ENCODE assay signal across 16 cellular contexts in the genomic region with DNA sequence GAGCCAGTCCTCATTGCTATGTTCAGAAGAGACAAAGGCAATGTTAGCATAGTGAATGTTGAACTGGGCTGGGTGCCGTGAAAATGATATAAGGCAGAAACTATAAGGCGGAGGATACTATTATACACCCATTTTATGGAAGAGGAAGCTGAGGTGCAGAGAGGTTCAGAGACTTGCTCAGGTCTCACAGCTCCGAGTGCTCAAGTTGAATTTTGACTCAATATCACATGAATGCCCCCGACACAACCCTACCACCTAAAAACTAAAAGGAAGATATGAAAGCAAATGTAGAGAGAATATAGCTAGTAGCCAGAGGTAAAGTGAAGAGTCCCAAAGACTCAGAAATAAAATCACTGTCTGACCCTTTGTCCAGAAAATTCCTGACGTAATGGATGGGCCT. TPM values are rescaled to one million over a fixed set of nuclear protein-coding genes. Genes with fewer than 3 reads are reported as not detected.
DNase-seq lines count a peak whose midpoint lies in the region; ATAC-seq and TF ChIP-seq lines count a peak whose summit lies in the region.
"Had no signal": no experiment of that assay in that cellular context is flagged by ENCODE, and none has a peak within 500 bp of the region (broad histone marks: within the 10 kb centered on the region; RNA-seq: fewer than 3 reads in every experiment).

No MANE protein-coding gene starts in this region.

- peak overlapping the region; percentile 47 for H3K4me2 ChIP-seq in SU-DHL-6 (ENCODE audit: low read depth, low read length, poor library complexity, severe bottlenecking)

- peak overlapping the region; percentile 46 for H3K9ac ChIP-seq in SU-DHL-6 (ENCODE audit: low read length)

- no peak overlapping the region for H3K4me3 Mint-ChIP-seq in activated naive CD4-positive, alpha-beta T cell treated with anti-CD3 and anti-CD28 coated beads, Interleukin-2, amount 10 ng/mL, durations not matched to agents 7 days and 5 days
- peak overlapping the region; percentile 59 for H3K4me3 Mint-ChIP-seq in central memory CD8-positive, alpha-beta T cell
- H3K4me3 Mint-ChIP-seq in stimulated activated naive B cell treated with anti-CD40 and anti-IgM and Interleukin-4, amounts not matched to agents 10 μg/mL and 1 μg/mL and 100 μg/mL, for 72 hours, result peak overlapping the region; percentile 39 to 69
- H3K4me3 Mint-ChIP-seq: HFFc6 had no signal

- TF ChIP-seq CTCF in SU-DHL-6 (IDR thresholded peaks at IDR 0.05; ENCODE audit: insufficient read depth, low read length, poor library complexity, severe bottlenecking), result no peak
- no peak for TF ChIP-seq CTCF in ascending aorta (IDR thresholded peaks at IDR 0.05)

- H3K4me3 ChIP-seq in SU-DHL-6 (ENCODE audit: insufficient read depth, low read length, poor library complexity, severe bottlenecking) (no peak overlapping the region), ascending aorta (no peak overlapping the region)
- H3K4me3 ChIP-seq: MG63 had no signal

- peaks cover 71% of the 10 kb centered on the region for H3K79me2 ChIP-seq in SU-DHL-6 (ENCODE audit: insufficient read depth, low read length)

- H3K4me1 ChIP-seq in ascending aorta, result no peaks in the 10 kb centered on the region

- peaks cover 58% of the 10 kb centered on the region for H3K4me1 Mint-ChIP-seq in activated naive CD4-positive, alpha-beta T cell treated with anti-CD3 and anti-CD28 coated beads, Interleukin-2, amount 10 ng/mL, durations not matched to agents 7 days and 5 days
- peaks cover 70% of the 10 kb centered on the region for H3K4me1 Mint-ChIP-seq in central memory CD8-positive, alpha-beta T cell
- peaks cover 65 to 95% of the 10 kb centered on the region in 2 donors for H3K4me1 Mint-ChIP-seq in stimulated activated naive B cell treated with anti-CD40 and anti-IgM and Interleukin-4, amounts not matched to agents 10 μg/mL and 1 μg/mL and 100 μg/mL, for 72 hours

- H3K9me2 ChIP-seq in SU-DHL-6 (replicated peaks; ENCODE audit: insufficient read depth, low read length), result no peaks in the 10 kb centered on the region

- DNase-seq in activated naive CD4-positive, alpha-beta T cell treated with anti-CD3 and anti-CD28 coated beads, Interleukin-2, amount 10 ng/mL, durations not matched to agents 7 days and 5 days, result no peak
- no peak for DNase-seq in activated naive CD4-positive, alpha-beta T cell treated with anti-CD3 and anti-CD28 coated beads, Interleukin-2, amount 50 U/mL, for 16 hours
- no peak for DNase-seq in central memory CD8-positive, alpha-beta T cell (ENCODE audit: low spot score in 2 of 2)
- no peak for DNase-seq in stimulated activated naive B cell treated with anti-CD40 and anti-IgM and Interleukin-4, amounts not matched to agents 10 μg/mL and 1 μg/mL and 100 μg/mL, for 72 hours
- DNase-seq in ascending aorta (ENCODE audit: low spot score in 2 of 2) (no peak), DMS114 treated with DMSO at 0.1 percent for 48 hours (lab: John Stamatoyannopoulos, UW; ENCODE audit: unreplicated experiment) (no peak), DMS 273 treated with DMSO at 0.1 percent for 48 hours (lab: John Stamatoyannopoulos, UW) (no peak)
- DNase-seq: effector CD8-positive, alpha-beta T cell; HFFc6; hippocampal formation; MG63; midbrain; NCI-H187 treated with DMSO at 0.1 percent for 48 hours; nucleus accumbens had no signal

- no peaks in the 10 kb centered on the region for H3K9me3 Mint-ChIP-seq in activated naive CD4-positive, alpha-beta T cell treated with anti-CD3 and anti-CD28 coated beads, Interleukin-2, amount 10 ng/mL, durations not matched to agents 7 days and 5 days
- H3K9me3 Mint-ChIP-seq in central memory CD8-positive, alpha-beta T cell, result no peaks in the 10 kb centered on the region
- H3K9me3 Mint-ChIP-seq in stimulated activated naive B cell treated with anti-CD40 and anti-IgM and Interleukin-4, amounts not matched to agents 10 μg/mL and 1 μg/mL and 100 μg/mL, for 72 hours, result no peaks in the 10 kb centered on the region
- H3K9me3 Mint-ChIP-seq: HFFc6 had no signal

- no peaks in the 10 kb centered on the region for H3K27me3 Mint-ChIP-seq in activated naive CD4-positive, alpha-beta T cell treated with anti-CD3 and anti-CD28 coated beads, Interleukin-2, amount 10 ng/mL, durations not matched to agents 7 days and 5 days
- no peaks in the 10 kb centered on the region for H3K27me3 Mint-ChIP-seq in central memory CD8-positive, alpha-beta T cell
- H3K27me3 Mint-ChIP-seq in stimulated activated naive B cell treated with anti-CD40 and anti-IgM and Interleukin-4, amounts not matched to agents 10 μg/mL and 1 μg/mL and 100 μg/mL, for 72 hours, result no peaks in the 10 kb centered on the region

- H3K36me3 ChIP-seq in SU-DHL-6 (ENCODE audit: low read length) (no peaks in the 10 kb centered on the region), ascending aorta (no peaks in the 10 kb centered on the region)
- H3K36me3 ChIP-seq: MG63 had no signal

- CTCF ChIA-PET in activated naive CD4-positive, alpha-beta T cell treated with anti-CD3 and anti-CD28 coated beads, Interleukin-2, amount 10 ng/mL, durations not matched to agents 7 days and 5 days (lab: Charles Lee), result interaction anchor here (0.7 to 1.2 kb wide), 3 partner anchors 8 to 10 kb away, joined by 3 read pairs; no protein-coding TSS in a partner anchor

- no peak overlapping the region for H2AFZ ChIP-seq in SU-DHL-6 (ENCODE audit: low read depth, low read length, severe bottlenecking)

- peak overlapping the region; percentile 93 for H3K27ac ChIP-seq in SU-DHL-6 (ENCODE audit: low read depth, low read length)
- no peak overlapping the region for H3K27ac ChIP-seq in ascending aorta

- no peaks in the 10 kb centered on the region for H3K9me3 ChIP-seq in SU-DHL-6 (ENCODE audit: insufficient read depth, low read length)
- H3K9me3 ChIP-seq in ascending aorta, result no peaks in the 10 kb centered on the region
- H3K9me3 ChIP-seq: MG63 had no signal

- intact Hi-C loops in ascending aorta (cut with DNase I), result no loop called here

- H3K27me3 ChIP-seq in SU-DHL-6 (ENCODE audit: low read length), result no peaks in the 10 kb centered on the region
- no peaks in the 10 kb centered on the region for H3K27me3 ChIP-seq in ascending aorta
- H3K27me3 ChIP-seq: MG63 had no signal

- ATAC-seq in central memory CD8-positive, alpha-beta T cell (replicated peaks; ENCODE audit: extremely low read depth, poor library complexity, severe bottlenecking), result no peak
- no peak for ATAC-seq in stimulated activated naive B cell treated with anti-CD40 and anti-IgM and Interleukin-4, amounts not matched to agents 10 μg/mL and 1 μg/mL and 100 μg/mL, for 72 hours (replicated peaks)
- ATAC-seq: sciatic nerve had no signal

- H3F3A ChIP-seq in SU-DHL-6 (ENCODE audit: insufficient read depth), result peaks cover 71% of the 10 kb centered on the region

- H3K36me3 Mint-ChIP-seq in activated naive CD4-positive, alpha-beta T cell treated with anti-CD3 and anti-CD28 coated beads, Interleukin-2, amount 10 ng/mL, durations not matched to agents 7 days and 5 days, result peaks cover 19% of the 10 kb centered on the region
- H3K36me3 Mint-ChIP-seq in central memory CD8-positive, alpha-beta T cell (ENCODE audit: insufficient read depth), result peaks cover 35% of the 10 kb centered on the region
- peaks cover 16 to 46% of the 10 kb centered on the region in 2 donors for H3K36me3 Mint-ChIP-seq in stimulated activated naive B cell treated with anti-CD40 and anti-IgM and Interleukin-4, amounts not matched to agents 10 μg/mL and 1 μg/mL and 100 μg/mL, for 72 hours

- peak overlapping the region; percentile 64 for H3K27ac Mint-ChIP-seq in activated naive CD4-positive, alpha-beta T cell treated with anti-CD3 and anti-CD28 coated beads, Interleukin-2, amount 10 ng/mL, durations not matched to agents 7 days and 5 days
- peak overlapping the region; percentile 92 for H3K27ac Mint-ChIP-seq in central memory CD8-positive, alpha-beta T cell (ENCODE audit: low read depth)
- H3K27ac Mint-ChIP-seq in stimulated activated naive B cell treated with anti-CD40 and anti-IgM and Interleukin-4, amounts not matched to agents 10 μg/mL and 1 μg/mL and 100 μg/mL, for 72 hours, result peak overlapping the region; percentile 94
- H3K27ac Mint-ChIP-seq: HFFc6 had no signal

- no peaks in the 10 kb centered on the region for H4K20me1 ChIP-seq in SU-DHL-6 (ENCODE audit: low read depth, low read length)

RNA-seq across cellular contexts. Expression of a gene that starts 56.7 kb away (rescaled TPM):
- 26.4 TPM for total RNA-seq in ascending aorta
- total RNA-seq: HFFc6 had no signal
